38 cellular contexts compared by ENCODE assay signal in the genomic region with DNA sequence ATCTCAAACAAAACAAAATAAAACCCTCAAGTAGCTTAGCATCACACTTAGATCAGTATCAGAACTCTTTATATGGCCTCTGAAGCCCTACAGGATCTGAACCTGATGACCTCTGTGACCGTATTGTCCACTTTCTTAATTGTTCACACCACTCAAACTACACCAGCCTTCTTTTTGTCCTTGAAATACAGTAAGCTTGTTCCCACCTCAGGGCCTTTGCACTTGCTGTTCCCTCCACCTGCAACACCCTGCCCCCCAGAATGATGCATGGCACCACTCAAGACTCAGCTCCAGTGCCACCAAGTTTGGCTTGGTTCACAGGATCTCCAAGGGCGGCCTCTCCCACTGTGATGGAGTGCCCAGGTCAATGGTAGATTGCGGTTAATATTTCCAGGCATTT. TPM values are rescaled to one million over a fixed set of nuclear protein-coding genes. Genes with fewer than 3 reads are reported as not detected.
A peak's percentile ranks its signal among the peaks of the same experiment; 100 is the strongest.
DNase-seq lines count a peak whose midpoint lies in the region; ATAC-seq, FAIRE-seq and TF ChIP-seq lines count a peak whose summit lies in the region.
"Had no signal": no experiment of that assay in that cellular context is flagged by ENCODE, and none has a peak within 500 bp of the region (broad histone marks: within the 10 kb centered on the region; RNA-seq: fewer than 3 reads in every experiment).

No MANE protein-coding gene starts in this region.

- no peaks in the 10 kb centered on the region for H3K79me2 ChIP-seq in K562 (ENCODE audit: control insufficient read depth, insufficient read depth, low read length)

- no peak for TF ChIP-seq EP300 in K562 (IDR thresholded peaks at IDR 0.05; ENCODE audit: low read length)

- H3K36me3 ChIP-seq in HEK293 (ENCODE audit: control insufficient read depth in 2 of 2, insufficient read depth in 1 of 2, low read length in 2 of 2) (no peaks in the 10 kb centered on the region), K562 (ENCODE audit: control insufficient read depth, insufficient read depth, low read length) (no peaks in the 10 kb centered on the region), pancreas (no peaks in the 10 kb centered on the region)
- H3K36me3 ChIP-seq: BE2C; BLaER1; BLaER1 treated with 17β-estradiol and CSF1 and Interleukin-3, amounts not matched to agents 10 nM and 100 nM had no signal

- FAIRE-seq in K562 (lab: Jason Lieb, UNC): no peak
- FAIRE-seq in pancreas (lab: Jason Lieb, UNC): no peak
- FAIRE-seq: A204.1, A549, D721Med had no signal

- H3K4me2 ChIP-seq in K562 (ENCODE audit: insufficient read depth, low read length): no peak overlapping the region
- H3K4me2 ChIP-seq: A549; BLaER1; BLaER1 treated with 17β-estradiol and CSF1 and Interleukin-3, amounts not matched to agents 10 nM and 100 nM had no signal

- H3K4me3 ChIP-seq in HEK293 (ENCODE audit: low read depth, low read length) (no peak overlapping the region), K562 (no peak overlapping the region), pancreas (no peak overlapping the region)
- H3K4me3 ChIP-seq: A549; BLaER1; BLaER1 treated with 17β-estradiol and CSF1 and Interleukin-3, amounts not matched to agents 10 nM and 100 nM had no signal

- H3K36me3 Mint-ChIP-seq in endothelial cell (ENCODE audit: low read depth, unreplicated experiment) (peaks cover 37% of the 10 kb centered on the region), neural crest cell (ENCODE audit: low read depth) (no peaks in the 10 kb centered on the region)
- H3K36me3 Mint-ChIP-seq: CD14-positive monocyte; CD4-positive, alpha-beta memory T cell; CD4-positive, CD25-positive, alpha-beta regulatory T cell; CD8-positive, alpha-beta memory T cell; CD8-positive, alpha-beta T cell had no signal

- ATAC-seq in K562: no peak
- no peak for ATAC-seq in GM19452 (IDR thresholded peaks at IDR 0.05; ENCODE audit: unreplicated experiment)
- no peak for ATAC-seq in pancreas
- ATAC-seq: A549; CD8-positive, alpha-beta T cell had no signal

- H3K9me3 ChIP-seq in HEK293 (ENCODE audit: control insufficient read depth, insufficient read depth, low read depth, low read length): no peaks in the 10 kb centered on the region
- H3K9me3 ChIP-seq in K562 (replicated peaks; ENCODE audit: control insufficient read depth, insufficient read depth, low read depth, low read length): no peaks in the 10 kb centered on the region
- no peaks in the 10 kb centered on the region for H3K9me3 ChIP-seq in pancreas
- H3K9me3 ChIP-seq: A549; BE2C; BLaER1; BLaER1 treated with 17β-estradiol and CSF1 and Interleukin-3, amounts not matched to agents 10 nM and 100 nM; Caco-2 had no signal

- no peak for TF ChIP-seq POLR2A in K562 (conservative IDR thresholded peaks at IDR 0.05)

- 41% methylated on average over 3 of the region's 3 CpGs for WGBS in K562 (ENCODE audit: insufficient coverage, low coverage, missing lambda C conversion rate)
- WGBS in pancreas, 2 donors: 65 to 82% methylated on average over 3 of the region's 3 CpGs

- CTCF ChIA-PET in HEK293 (lab: Yijun Ruan, JAX): interaction anchor here (1.4 to 2.7 kb wide), 3 partner anchors 31 to 55 kb away, joined by 3 to 11 read pairs (median 9); no protein-coding TSS in a partner anchor
- CTCF ChIA-PET in K562 (lab: Yijun Ruan, JAX; ENCODE audit: low intra/inter-chr PET ratio): no interaction called here

- H3K9me1 ChIP-seq in K562 (ENCODE audit: control insufficient read depth, insufficient read depth, low read length): no peaks in the 10 kb centered on the region

- DNase-seq in K562 (ENCODE audit: extremely low read depth in 1 of 4, low spot score in 3 of 4) (no peak), endothelial cell (ENCODE audit: low spot score) (no peak), neural crest cell (ENCODE audit: low read depth, low spot score) (no peak), occipital lobe (lab: John Stamatoyannopoulos, UW) (no peak), NCI-H187 (lab: John Stamatoyannopoulos, UW) (no peak), pancreas (no peak)
- DNase-seq: 8988T; ACHN; AML-193; BE2C; C1 segment of cervical spinal cord; Caco-2; Calu3; CD4-positive, alpha-beta memory T cell; CD4-positive, alpha-beta T cell; CD4-positive, CD25-positive, alpha-beta regulatory T cell; CD8-positive, alpha-beta memory T cell; CD8-positive, alpha-beta T cell; COR-L47; DMS 273 treated with DMSO at 0.1 percent for 48 hours; DMS153; DMS53; DMS79; DMS79 treated with DMSO at 0.1 percent for 48 hours; DND-41; EL had no signal

- no peak overlapping the region for H3K27ac ChIP-seq in HEK293 (ENCODE audit: extremely low read depth, low read depth, low read length)
- no peak overlapping the region for H3K27ac ChIP-seq in K562 (ENCODE audit: extremely low read depth, low read depth, low read length)
- H3K27ac ChIP-seq in pancreas: no peak overlapping the region
- H3K27ac ChIP-seq: 22Rv1; A549; BLaER1; BLaER1 treated with 17β-estradiol and CSF1 and Interleukin-3, amounts not matched to agents 10 nM and 100 nM; C4-2B had no signal

- no peaks in the 10 kb centered on the region for H4K20me1 ChIP-seq in K562 (replicated peaks; ENCODE audit: control insufficient read depth, insufficient read depth, low read length)
- H4K20me1 ChIP-seq: BLaER1; BLaER1 treated with 17β-estradiol and CSF1 and Interleukin-3, amounts not matched to agents 10 nM and 100 nM had no signal

- no peak overlapping the region for H3K9ac ChIP-seq in K562 (ENCODE audit: insufficient read depth in 1 of 2, low read depth in 2 of 2, low read length in 2 of 2)
- H3K9ac ChIP-seq: BLaER1; BLaER1 treated with 17β-estradiol and CSF1 and Interleukin-3, amounts not matched to agents 10 nM and 100 nM had no signal

- H3K27me3 ChIP-seq in K562 (ENCODE audit: control insufficient read depth in 2 of 2, insufficient read depth in 2 of 2, low read length in 2 of 2): no peaks in the 10 kb centered on the region; a peak in 1 of 5 replicates
- H3K27me3 ChIP-seq in pancreas: no peaks in the 10 kb centered on the region
- H3K27me3 ChIP-seq: BE2C; BLaER1; BLaER1 treated with 17β-estradiol and CSF1 and Interleukin-3, amounts not matched to agents 10 nM and 100 nM had no signal

- H3K4me1 ChIP-seq in HEK293 (ENCODE audit: control insufficient read depth, insufficient read depth, low read length) (no peaks in the 10 kb centered on the region), K562 (replicated peaks in 1 of 2; ENCODE audit: control insufficient read depth in 2 of 2, insufficient read depth in 2 of 2, low read length in 2 of 2) (peaks cover 0 to 8% of the 10 kb centered on the region in 2 experiments; a peak in 2 of 5 replicates), pancreas (no peaks in the 10 kb centered on the region)
- H3K4me1 ChIP-seq: A549, BLaER1, Caco-2 had no signal

- H3K9me3 Mint-ChIP-seq in endothelial cell (ENCODE audit: unreplicated experiment): no peaks in the 10 kb centered on the region
- H3K9me3 Mint-ChIP-seq in neural crest cell: no peaks in the 10 kb centered on the region
- H3K9me3 Mint-ChIP-seq: CD14-positive monocyte; CD4-positive, alpha-beta memory T cell; CD4-positive, alpha-beta T cell; CD4-positive, CD25-positive, alpha-beta regulatory T cell; CD8-positive, alpha-beta memory T cell; CD8-positive, alpha-beta T cell had no signal

- no peak overlapping the region for H2AFZ ChIP-seq in K562 (ENCODE audit: low read depth, low read length)

- H3K4me3 Mint-ChIP-seq in endothelial cell (ENCODE audit: unreplicated experiment) (peak overlapping the region; percentile 51), neural crest cell (no peak overlapping the region)
- H3K4me3 Mint-ChIP-seq: B cell; CD14-positive monocyte; CD4-positive, alpha-beta memory T cell; CD4-positive, alpha-beta T cell; CD4-positive, CD25-positive, alpha-beta regulatory T cell; CD8-positive, alpha-beta memory T cell; CD8-positive, alpha-beta T cell had no signal

- peaks cover 21% of the 10 kb centered on the region for H3K4me1 Mint-ChIP-seq in endothelial cell (ENCODE audit: unreplicated experiment)
- peaks cover 14% of the 10 kb centered on the region for H3K4me1 Mint-ChIP-seq in neural crest cell
- H3K4me1 Mint-ChIP-seq: B cell; CD14-positive monocyte; CD4-positive, alpha-beta memory T cell; CD4-positive, CD25-positive, alpha-beta regulatory T cell; CD8-positive, alpha-beta memory T cell had no signal

- peaks cover 13% of the 10 kb centered on the region for H3K27me3 Mint-ChIP-seq in endothelial cell (ENCODE audit: unreplicated experiment)
- H3K27me3 Mint-ChIP-seq in neural crest cell (ENCODE audit: low read depth): no peaks in the 10 kb centered on the region

- in situ Hi-C loops in K562 (cut with MboI): no loop called here

- TF ChIP-seq RAD21 in K562 (CRISPR knock-in tag; conservative IDR thresholded peaks at IDR 0.05 in 1 of 2, IDR thresholded peaks at IDR 0.05 in 1 of 2): no peak

- POLR2A ChIA-PET in HEK293 (lab: Yijun Ruan, JAX) (no interaction called here), K562 (lab: Yijun Ruan, JAX) (interaction anchor here (2.3 kb wide), 1 partner anchor 11 kb away, joined by 7 read pairs; no protein-coding TSS in a partner anchor)

- BruUV-seq in K562 (replicated peaks; lab: Mats Ljungman, UMichigan): no TSS peak

- no peak overlapping the region for H3K27ac Mint-ChIP-seq in endothelial cell (ENCODE audit: unreplicated experiment)
- peak overlapping the region; percentile 67 for H3K27ac Mint-ChIP-seq in neural crest cell (ENCODE audit: unreplicated experiment)
- H3K27ac Mint-ChIP-seq: B cell; CD14-positive monocyte; CD4-positive, alpha-beta memory T cell; CD4-positive, alpha-beta T cell; CD8-positive, alpha-beta T cell had no signal

- intact Hi-C loops in K562 (cut with micrococcal nuclease) (no loop called here), pancreas (cut with DNase I) (no loop called here)

- TF ChIP-seq CTCF in HEK293 (tag by site-specific recombination; IDR thresholded peaks at IDR 0.05): no peak
- no peak for TF ChIP-seq CTCF in K562 (IDR thresholded peaks at IDR 0.05 in 2 of 3, conservative IDR thresholded peaks at IDR 0.05 in 1 of 3; ENCODE audit: insufficient read depth in 2 of 3, low read depth in 1 of 3, low read length in 3 of 3)
- no peak for TF ChIP-seq CTCF in endothelial cell (IDR thresholded peaks at IDR 0.05; ENCODE audit: unreplicated experiment)
- no peak for TF ChIP-seq CTCF in neural crest cell (conservative IDR thresholded peaks at IDR 0.05)
- TF ChIP-seq CTCF in pancreas (IDR thresholded peaks at IDR 0.05): no peak

RNA-seq across cellular contexts. Expression of gene CPNE5, which starts 25.7 kb away (rescaled TPM):
- total RNA-seq in K562 (2011; cell fraction: chromatin; rRNA removed; ENCODE audit: low replicate concordance): 1.5 and 2.5 TPM in 2 replicates
- 0.66 and 1.5 TPM in 2 replicates for total RNA-seq in K562 (2011; cell fraction: nucleolus; rRNA removed)
- 1.2 and 1.6 TPM in 2 replicates for total RNA-seq in K562 (2011; cell fraction: nucleoplasm; rRNA removed)
- total RNA-seq in K562 (2014; rRNA removed) (0.18 TPM in 1 of 2 replicates, not detected in the other), K562 (2014; rRNA removed; fragmentation: Illumina TruSeq; extraction: Trizol) (not detected in 2 replicates), K562 (2015; rRNA removed; fragmentation: Illumina TruSeq; extraction: Trizol) (0.14 TPM in 1 of 2 replicates, not detected in the other), K562 (2021) (0.47 and 0.49 TPM in 2 replicates), endothelial cell (ENCODE audit: unreplicated experiment) (24.9 TPM), neural crest cell (0.54 and 1.0 TPM in 2 replicates), occipital lobe (4.8 TPM), pancreas (1 to 10 TPM in 1 of 6 donors, under 1 TPM in 5; 0.19 to 1.5 (median 0.34) TPM)
- polyA plus RNA-seq in K562 (2011; rRNA removed) (0.46 and 0.61 TPM in 2 replicates), K562 (2014; fragmentation: Illumina TruSeq; extraction: Trizol) (0.43 TPM in 1 of 2 replicates, not detected in the other), K562 (2014; fragmentation: Nextera tagmentation; extraction: Ambion mirVana) (1 to 10 TPM in 1 of 2 experiments, under 1 TPM in 1; 0.21 to 1.0 TPM), K562 (2014; rRNA removed) (0.69 TPM in 1 of 2 replicates, not detected in the other), pancreas (1 to 10 TPM in 1 of 2 donors, under 1 TPM in 1; 0.80 to 1.2 TPM)
- 0.19 and 0.31 TPM in 2 replicates for polyA plus RNA-seq in K562 (2011; cell fraction: cytosol; rRNA removed)
- 1.2 and 1.9 TPM in 2 replicates for polyA plus RNA-seq in K562 (2011; cell fraction: nucleus; rRNA removed)
- 0.33 and 1.8 TPM in 2 replicates for polyA plus RNA-seq in K562 (2012)
- polyA minus RNA-seq in K562 (2011; rRNA and poly(A)+ RNA removed): 0.67 TPM in 1 of 2 replicates, not detected in the other
- not detected in 2 replicates for polyA minus RNA-seq in K562 (2011; cell fraction: cytosol; rRNA and poly(A)+ RNA removed)
- 0.78 and 0.81 TPM in 2 replicates for polyA minus RNA-seq in K562 (2011; cell fraction: nucleus; rRNA and poly(A)+ RNA removed)
- total RNA-seq: A172, Caco-2, Calu3 had no signal
